Comparison of ENCODE assay signal across 8 cellular contexts in genomic region chr19:45038931-45039893, GRCh38. TPM values are rescaled to one million over a fixed set of nuclear protein-coding genes. Genes with fewer than 3 reads are reported as not detected.
A peak's percentile ranks its signal among the peaks of the same experiment; 100 is the strongest.
DNase-seq lines count a peak whose midpoint lies in the region; ATAC-seq and TF ChIP-seq lines count a peak whose summit lies in the region.

Gene CLASRP (plus strand): TSS chr19:45039045. CDS start chr19:45040213, 1,168 bp downstream.

- WGBS in ectodermal cell, 2 experiments = 3 to 4% methylated on average over 62 of the region's 62 CpGs
- 2 to 3% methylated on average over 60 to 62 of the region's 62 CpGs for WGBS in lung, 2 donors

- H3K27me3 Mint-ChIP-seq in activated CD8-positive, alpha-beta T cell treated with anti-CD3 and anti-CD28 coated beads for 36 hours = no peaks in the 10 kb centered on the region

- H3K4me1 Mint-ChIP-seq in activated CD8-positive, alpha-beta T cell treated with anti-CD3 and anti-CD28 coated beads for 36 hours (ENCODE audit: low read depth) = peaks cover 28% of the 10 kb centered on the region

- peaks cover 0 to 8% (median 6%) of the 10 kb centered on the region in 11 experiments; a peak in 12 of 22 replicates for H3K9me3 ChIP-seq in BLaER1 treated with 17β-estradiol and CSF1 and Interleukin-3, amounts not matched to agents 10 nM and 100 nM (replicated peaks in 1 of 11)
- no peaks in the 10 kb centered on the region for H3K9me3 ChIP-seq in ectodermal cell (ENCODE audit: control insufficient read depth, low read length)
- no peaks in the 10 kb centered on the region for H3K9me3 ChIP-seq in lung (ENCODE audit: control insufficient read depth in 2 of 2, insufficient read depth in 1 of 2, low read length in 1 of 2)

- ATAC-seq in GM19351 (IDR thresholded peaks at IDR 0.05; ENCODE audit: unreplicated experiment) (peak; percentile 88), HG03558 (IDR thresholded peaks at IDR 0.05; ENCODE audit: extremely low read depth, unreplicated experiment) (peak; percentile 67), lung (ENCODE audit: insufficient read depth, low FRiP score) (peak; percentile 94)
- ATAC-seq in activated CD8-positive, alpha-beta T cell treated with anti-CD3 and anti-CD28 coated beads for 36 hours = peak; percentile 98

- H3K36me3 Mint-ChIP-seq in activated CD8-positive, alpha-beta T cell treated with anti-CD3 and anti-CD28 coated beads for 36 hours (ENCODE audit: low read depth) = peaks cover 50% of the 10 kb centered on the region

- peaks cover 62 to 85% (median 78%) of the 10 kb centered on the region in 11 experiments for H3K36me3 ChIP-seq in BLaER1 treated with 17β-estradiol and CSF1 and Interleukin-3, amounts not matched to agents 10 nM and 100 nM
- peaks cover 17% of the 10 kb centered on the region for H3K36me3 ChIP-seq in ectodermal cell (ENCODE audit: control insufficient read depth, insufficient read depth, low read length)
- peaks cover 3 to 34% of the 10 kb centered on the region in 2 donors for H3K36me3 ChIP-seq in lung (ENCODE audit: control insufficient read depth in 2 of 2, insufficient read depth in 2 of 2, low read length in 2 of 2)

- peaks cover 23 to 49% (median 36%) of the 10 kb centered on the region in 10 experiments for H3K4me1 ChIP-seq in BLaER1 treated with 17β-estradiol and CSF1 and Interleukin-3, amounts not matched to agents 10 nM and 100 nM
- H3K4me1 ChIP-seq in ectodermal cell (ENCODE audit: control insufficient read depth, insufficient read depth, low read length) = peaks cover 11% of the 10 kb centered on the region
- H3K4me1 ChIP-seq in lung (ENCODE audit: control insufficient read depth in 2 of 2, insufficient read depth in 2 of 2, low read length in 2 of 2) = peaks cover 10 to 12% of the 10 kb centered on the region in 2 donors

- CTCF ChIA-PET in activated CD8-positive, alpha-beta T cell treated with anti-CD3 and anti-CD28 coated beads for 36 hours (lab: Charles Lee) = interaction anchor here (0.9 to 3.1 kb wide), 9 partner anchors 18 to 300 kb away, joined by 3 to 27 read pairs (median 3); no protein-coding TSS in a partner anchor

- H3K4me3 ChIP-seq in BLaER1 treated with 17β-estradiol and CSF1 and Interleukin-3, amounts not matched to agents 10 nM and 100 nM = peak within 1 kb of the TSS; percentile 81 to 98 (median 91)
- peak within 1 kb of the TSS; percentile 88 for H3K4me3 ChIP-seq in ectodermal cell (ENCODE audit: insufficient read depth, low read depth, low read length)
- peak within 1 kb of the TSS; percentile 67 for H3K4me3 ChIP-seq in lung

- peak within 1 kb of the TSS; percentile 87 to 99 (median 95) for H3K27ac ChIP-seq in BLaER1 treated with 17β-estradiol and CSF1 and Interleukin-3, amounts not matched to agents 10 nM and 100 nM
- peak within 1 kb of the TSS; percentile 68 for H3K27ac ChIP-seq in ectodermal cell (ENCODE audit: insufficient read depth, low read depth, low read length, poor library complexity, severe bottlenecking)
- H3K27ac ChIP-seq in lung (ENCODE audit: low read depth in 1 of 2, low read length in 1 of 2) = peak within 1 kb of the TSS; percentile 85 to 92

- H4K20me1 ChIP-seq in BLaER1 treated with 17β-estradiol and CSF1 and Interleukin-3, amounts not matched to agents 10 nM and 100 nM = peaks cover 47 to 53% (median 51%) of the 10 kb centered on the region in 11 experiments; a peak in 21 of 22 replicates

- no peaks in the 10 kb centered on the region for H3K27me3 ChIP-seq in BLaER1 treated with 17β-estradiol and CSF1 and Interleukin-3, amounts not matched to agents 10 nM and 100 nM
- H3K27me3 ChIP-seq in ectodermal cell (ENCODE audit: control insufficient read depth, insufficient read depth, low read length, poor library complexity, severe bottlenecking) (no peaks in the 10 kb centered on the region), lung (ENCODE audit: control insufficient read depth, insufficient read depth) (no peaks in the 10 kb centered on the region)

- intact Hi-C loops in activated CD8-positive, alpha-beta T cell treated with anti-CD3 and anti-CD28 coated beads for 36 hours (cut with micrococcal nuclease) = no loop called here

- POLR2A ChIA-PET in activated CD8-positive, alpha-beta T cell treated with anti-CD3 and anti-CD28 coated beads for 36 hours (lab: Charles Lee) = interaction anchor here (0.6 to 1.8 kb wide), 19 partner anchors 8 to 164 kb away, joined by 3 to 7 read pairs (median 3); partner anchors contain the start of gene GEMIN7

- no peaks in the 10 kb centered on the region for H3K9me3 Mint-ChIP-seq in activated CD8-positive, alpha-beta T cell treated with anti-CD3 and anti-CD28 coated beads for 36 hours

- H3K4me2 ChIP-seq in BLaER1 treated with 17β-estradiol and CSF1 and Interleukin-3, amounts not matched to agents 10 nM and 100 nM = peak within 1 kb of the TSS; percentile 83 to 100 (median 98)

- peak within 1 kb of the TSS; percentile 90 to 99 (median 97) for H3K9ac ChIP-seq in BLaER1 treated with 17β-estradiol and CSF1 and Interleukin-3, amounts not matched to agents 10 nM and 100 nM

- peak within 1 kb of the TSS; percentile 94 for H3K27ac Mint-ChIP-seq in activated CD8-positive, alpha-beta T cell treated with anti-CD3 and anti-CD28 coated beads for 36 hours

- TF ChIP-seq CTCF in activated CD8-positive, alpha-beta T cell treated with anti-CD3 and anti-CD28 coated beads for 36 hours (IDR thresholded peaks at IDR 0.05) = no peak
- no peak for TF ChIP-seq CTCF in lung (IDR thresholded peaks at IDR 0.05; ENCODE audit: control extremely low read depth, extremely low read depth)

- H3K4me3 Mint-ChIP-seq in activated CD8-positive, alpha-beta T cell treated with anti-CD3 and anti-CD28 coated beads for 36 hours = peak within 1 kb of the TSS; percentile 92

- DNase-seq in NCI-H748 treated with DMSO at 0.1 percent for 48 hours (lab: John Stamatoyannopoulos, UW) (peak; percentile 84), lung (ENCODE audit: low spot score) (peak; percentile 92)
- peak; percentile 91 for DNase-seq in activated CD8-positive, alpha-beta T cell treated with anti-CD3 and anti-CD28 coated beads for 36 hours
- DNase-seq in stimulated activated CD4-positive, alpha-beta T cell treated with anti-CD3 and anti-CD28 coated beads, TNF-alpha, amount 100 ng/mL, for 24 hours (ENCODE audit: low read depth in 3 of 3) = peak; percentile 79 to 87 (median 79)

RNA-seq across cellular contexts. Expression of gene CLASRP, which starts in this region (rescaled TPM):
- total RNA-seq in activated CD8-positive, alpha-beta T cell treated with anti-CD3 and anti-CD28 coated beads for 36 hours = 10 to 100 TPM; 72.7 to 80.5 TPM
- 99.8 TPM for polyA plus RNA-seq in ectodermal cell (2013, experiment 1 of 4)
- polyA plus RNA-seq in ectodermal cell (2013, experiment 2 of 4) = 72.3 TPM
- polyA plus RNA-seq in ectodermal cell (2013, experiment 3 of 4) = 62.8 TPM
- polyA plus RNA-seq in ectodermal cell (2013, experiment 4 of 4) = 75.4 TPM
- 10 to 100 TPM; 23.9 to 73.9 TPM for total RNA-seq in lung
- polyA plus RNA-seq in lung = 100 to 1,000 TPM in 1 of 2 donors, 10 to 100 TPM in 1; 41.2 to 107 TPM

Comparison
In these comparisons a context has a peak if more than half of its experiments do, and no peak if none do; other contexts are left out.
1. Peak in every context shown above with its lines: DNase-seq, ATAC-seq, H3K4me3 ChIP-seq and H3K27ac ChIP-seq.